In the genomic region with DNA sequence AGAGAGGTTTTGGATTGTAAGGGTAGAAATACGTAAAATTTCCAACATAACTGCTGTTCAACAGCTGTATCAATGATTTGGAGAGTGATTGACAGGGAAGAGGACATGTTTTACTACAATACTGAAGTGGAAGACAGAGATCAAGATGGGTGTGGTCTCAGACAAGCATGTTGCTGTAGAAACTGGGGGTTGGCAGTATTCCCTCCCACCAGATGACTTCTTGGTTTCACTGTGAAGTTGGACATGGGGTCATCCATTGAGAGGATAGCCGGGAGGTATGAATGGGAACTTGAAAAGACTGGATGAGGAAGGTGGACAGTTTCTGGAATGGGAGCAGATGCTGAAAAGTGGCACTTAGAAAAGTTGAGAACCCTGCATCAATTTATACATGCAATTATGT, we compare ENCODE assay signal across 13 cellular contexts.
"Had no signal": no experiment of that assay in that cellular context is flagged by ENCODE, and none has a peak within 500 bp of the region (broad histone marks: within the 10 kb centered on the region; RNA-seq: fewer than 3 reads in every experiment).

No MANE protein-coding gene starts in this region.

- H3K4me3 ChIP-seq: tibial nerve had no signal

- H3K36me3 ChIP-seq: tibial nerve, WERI-Rb-1 had no signal

- H3K27me3 Mint-ChIP-seq: activated naive CD4-positive, alpha-beta T cell treated with anti-CD3 and anti-CD28 coated beads, Interleukin-2, amount 10 ng/mL, durations not matched to agents 7 days and 5 days; effector memory CD8-positive, alpha-beta T cell had no signal

- H3K36me3 Mint-ChIP-seq: activated naive CD4-positive, alpha-beta T cell treated with anti-CD3 and anti-CD28 coated beads, Interleukin-2, amount 10 ng/mL, durations not matched to agents 7 days and 5 days; naive thymus-derived CD8-positive, alpha-beta T cell had no signal

- ATAC-seq: effector memory CD8-positive, alpha-beta T cell; left cardiac atrium; naive thymus-derived CD8-positive, alpha-beta T cell; right cardiac atrium had no signal

- DNase-seq: activated CD4-positive, alpha-beta T cell treated with anti-CD3 and anti-CD28 coated beads for 4 hours; activated CD8-positive, alpha-beta memory T cell treated with anti-CD3 and anti-CD28 coated beads for 24 hours; activated naive CD4-positive, alpha-beta T cell treated with anti-CD3 and anti-CD28 coated beads, Interleukin-2, amount 10 ng/mL, durations not matched to agents 7 days and 5 days; central memory CD4-positive, alpha-beta T cell; effector memory CD8-positive, alpha-beta T cell; left cardiac atrium; naive thymus-derived CD8-positive, alpha-beta T cell; nucleus accumbens; right cardiac atrium; small intestine; WERI-Rb-1 had no signal

- H3K9me3 ChIP-seq: tibial nerve had no signal

- H3K4me1 Mint-ChIP-seq: activated naive CD4-positive, alpha-beta T cell treated with anti-CD3 and anti-CD28 coated beads, Interleukin-2, amount 10 ng/mL, durations not matched to agents 7 days and 5 days had no signal

- H3K9me3 Mint-ChIP-seq: activated naive CD4-positive, alpha-beta T cell treated with anti-CD3 and anti-CD28 coated beads, Interleukin-2, amount 10 ng/mL, durations not matched to agents 7 days and 5 days; activated T-helper 2 cell treated with anti-CD3 and anti-CD28 coated beads, Interferon-gamma antibody, Interleukin-2, Interleukin-4, amounts not matched to agents 10 μg/mL and 5 μg/mL and 100 μg/mL, durations not matched to agents 14 hours and 24 hours and 36 hours; effector memory CD8-positive, alpha-beta T cell; naive thymus-derived CD8-positive, alpha-beta T cell had no signal

- H3K4me3 Mint-ChIP-seq: activated naive CD4-positive, alpha-beta T cell treated with anti-CD3 and anti-CD28 coated beads, Interleukin-2, amount 10 ng/mL, durations not matched to agents 7 days and 5 days; effector memory CD8-positive, alpha-beta T cell; naive thymus-derived CD8-positive, alpha-beta T cell had no signal

- H3K27me3 ChIP-seq: tibial nerve had no signal

- H3K27ac ChIP-seq: tibial nerve, WERI-Rb-1 had no signal

- H3K27ac Mint-ChIP-seq: activated naive CD4-positive, alpha-beta T cell treated with anti-CD3 and anti-CD28 coated beads, Interleukin-2, amount 10 ng/mL, durations not matched to agents 7 days and 5 days; activated T-helper 2 cell treated with anti-CD3 and anti-CD28 coated beads, Interferon-gamma antibody, Interleukin-2, Interleukin-4, amounts not matched to agents 10 μg/mL and 5 μg/mL and 100 μg/mL, durations not matched to agents 14 hours and 24 hours and 36 hours; effector memory CD8-positive, alpha-beta T cell; naive thymus-derived CD8-positive, alpha-beta T cell had no signal
